Comparison of ENCODE assay signal across 17 cellular contexts in the genomic region with DNA sequence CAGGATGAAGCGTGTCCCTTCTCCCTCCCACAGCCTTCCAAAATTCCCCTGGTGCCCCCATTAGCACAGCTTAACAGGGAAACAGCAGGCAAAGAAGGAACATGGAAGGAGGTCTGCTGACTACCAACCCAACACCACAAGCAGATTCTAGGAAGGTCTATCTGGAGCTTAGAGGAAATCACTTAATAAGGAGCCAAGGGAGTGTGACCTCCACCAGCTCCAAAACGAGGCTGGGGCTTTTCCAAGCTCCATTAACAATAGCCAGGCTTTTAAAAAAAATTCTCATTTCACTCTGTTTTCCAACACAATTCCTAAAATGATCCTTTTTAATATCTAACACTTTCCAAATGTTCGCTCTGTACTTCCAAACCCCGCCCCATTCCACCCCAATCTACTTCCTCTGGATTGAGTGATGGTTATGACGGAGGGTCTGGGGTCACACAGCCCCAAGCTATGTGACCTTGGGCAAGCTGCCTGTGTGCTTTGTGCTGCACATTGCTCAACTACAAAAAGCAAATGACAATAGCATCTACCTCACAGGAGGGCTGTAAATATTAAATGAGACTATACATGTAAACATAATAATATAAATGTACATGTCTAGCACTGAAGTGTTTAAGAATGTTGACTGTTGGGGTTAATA. TPM values are rescaled to one million over a fixed set of nuclear protein-coding genes. Genes with fewer than 3 reads are reported as not detected.
DNase-seq lines count a peak whose midpoint lies in the region; ATAC-seq, FAIRE-seq and TF ChIP-seq lines count a peak whose summit lies in the region.
"Had no signal": no experiment of that assay in that cellular context is flagged by ENCODE, and none has a peak within 500 bp of the region (broad histone marks: within the 10 kb centered on the region; RNA-seq: fewer than 3 reads in every experiment).

No MANE protein-coding gene starts in this region.

- peak; percentile 23 for FAIRE-seq in HepG2 (lab: Jason Lieb, UNC)
- FAIRE-seq: GM18507, GM19239 had no signal

- H3K9me3 Mint-ChIP-seq in activated CD8-positive, alpha-beta T cell treated with anti-CD3 and anti-CD28 coated beads for 36 hours: no peaks in the 10 kb centered on the region
- H3K9me3 Mint-ChIP-seq: stimulated activated naive CD8-positive, alpha-beta T cell treated with anti-CD3 and anti-CD28 coated beads, Interleukin-15, amount 100 ng/mL, for 72 hours had no signal

- H3K9ac ChIP-seq in HepG2 (ENCODE audit: insufficient read depth, low read depth, low read length) (peak overlapping the region; percentile 65), mucosa of stomach (ENCODE audit: low read length) (peak overlapping the region; percentile 3)
- H3K9ac ChIP-seq: parathyroid adenoma had no signal

- peaks cover 96% of the 10 kb centered on the region for H3K4me1 ChIP-seq in HepG2 (ENCODE audit: insufficient read depth, low read length)
- H3K4me1 ChIP-seq in right lobe of liver: no peaks in the 10 kb centered on the region
- H3K4me1 ChIP-seq in mucosa of stomach (ENCODE audit: control insufficient read depth, insufficient read depth, low read length): peaks cover 75% of the 10 kb centered on the region
- H3K4me1 ChIP-seq: SJCRH30 had no signal

- WGBS in HepG2 (ENCODE audit: low lambda C conversion rate): 60% methylated on average over 5 of the region's 5 CpGs
- WGBS in right lobe of liver (ENCODE audit: insufficient coverage, low coverage, low lambda C conversion rate, missing lambda C conversion rate): 63% methylated on average over 5 of the region's 5 CpGs

- peaks cover 7% of the 10 kb centered on the region for H3K36me3 Mint-ChIP-seq in activated CD8-positive, alpha-beta T cell treated with anti-CD3 and anti-CD28 coated beads for 36 hours (ENCODE audit: low read depth)

- CTCF ChIA-PET in HepG2 (lab: Yijun Ruan, JAX; ENCODE audit: low intra/inter-chr PET ratio, low total read pairs): no interaction called here
- CTCF ChIA-PET in activated CD8-positive, alpha-beta T cell treated with anti-CD3 and anti-CD28 coated beads for 36 hours (lab: Charles Lee): interaction anchor here (1.4 to 1.6 kb wide), 5 partner anchors 10 to 73 kb away, joined by 3 to 5 read pairs (median 3); no protein-coding TSS in a partner anchor

- in situ Hi-C loops in HepG2 (cut with HindIII; ENCODE audit: extremely low pct_ligation_motif_present, low pct_unique_long_range_greater_than_20kb): no loop called here

- H3K79me2 ChIP-seq in HepG2 (ENCODE audit: insufficient read depth, low read length): peaks cover 66% of the 10 kb centered on the region

- H3K36me3 ChIP-seq in HepG2 (replicated peaks in 1 of 2; ENCODE audit: control insufficient read depth in 1 of 2, insufficient read depth in 2 of 2, low read length in 2 of 2): peaks cover 5% of the 10 kb centered on the region in 2 experiments; a peak in 3 of 5 replicates
- H3K36me3 ChIP-seq in right lobe of liver: no peaks in the 10 kb centered on the region
- H3K36me3 ChIP-seq in mucosa of stomach (ENCODE audit: control insufficient read depth, insufficient read depth, low read length): no peaks in the 10 kb centered on the region
- H3K36me3 ChIP-seq: SJCRH30 had no signal

- POLR2A ChIA-PET in HepG2 (lab: Yijun Ruan, JAX): interaction anchor here (0.8 to 4.5 kb wide), 7 partner anchors 10 to 571 kb away, joined by 3 to 59 read pairs (median 4); no protein-coding TSS in a partner anchor
- POLR2A ChIA-PET in activated CD8-positive, alpha-beta T cell treated with anti-CD3 and anti-CD28 coated beads for 36 hours (lab: Charles Lee): interaction anchor here (0.6 to 2.0 kb wide), 2 partner anchors 19 to 21 kb away, joined by 3 to 7 read pairs; no protein-coding TSS in a partner anchor

- TF ChIP-seq RAD21 in HepG2 (CRISPR knock-in tag; IDR thresholded peaks at IDR 0.05): no peak

- H3K4me3 ChIP-seq in HepG2 (replicated peaks in 1 of 3; ENCODE audit: insufficient read depth in 1 of 3, low read depth in 2 of 3, low read length in 3 of 3) (peak overlapping the region in 1 of 3 experiments; percentile 4; a peak in 1 of 6 replicates), right lobe of liver (no peak overlapping the region), mucosa of stomach (ENCODE audit: low read length) (no peak overlapping the region)
- H3K4me3 ChIP-seq: SJCRH30 had no signal

- no peaks in the 10 kb centered on the region for H3K9me3 ChIP-seq in HepG2 (ENCODE audit: low read length)
- H3K9me3 ChIP-seq in right lobe of liver: no peaks in the 10 kb centered on the region
- no peaks in the 10 kb centered on the region for H3K9me3 ChIP-seq in mucosa of stomach (ENCODE audit: control insufficient read depth, low read length)
- H3K9me3 ChIP-seq: SJCRH30 had no signal

- intact Hi-C loops in HepG2 (cut with micrococcal nuclease; ENCODE audit: unreplicated experiment) (loop anchor here (5.0 kb wide), 1 partner anchor 55 kb away; no protein-coding TSS in a partner anchor), right lobe of liver (cut with DNase I) (no loop called here)
- intact Hi-C loops in activated CD8-positive, alpha-beta T cell treated with anti-CD3 and anti-CD28 coated beads for 36 hours (cut with micrococcal nuclease): loop anchor here (2.0 kb wide), 2 partner anchors 25 to 55 kb away; a partner anchor contains a TSS

- peak overlapping the region; percentile 86 for H3K27ac Mint-ChIP-seq in activated CD8-positive, alpha-beta T cell treated with anti-CD3 and anti-CD28 coated beads for 36 hours

- ATAC-seq in HepG2 (peak; percentile 21), right lobe of liver (no peak), HG03280 (IDR thresholded peaks at IDR 0.05; ENCODE audit: unreplicated experiment) (no peak)
- ATAC-seq in activated CD8-positive, alpha-beta T cell treated with anti-CD3 and anti-CD28 coated beads for 36 hours: no peak

- H3K27ac ChIP-seq in HepG2 (ENCODE audit: extremely low read length, insufficient read depth, low read length) (peak overlapping the region; percentile 87), right lobe of liver (no peak overlapping the region)
- H3K27ac ChIP-seq: HL-60, parathyroid adenoma, SJCRH30 had no signal

- no peak overlapping the region for H3K4me3 Mint-ChIP-seq in activated CD8-positive, alpha-beta T cell treated with anti-CD3 and anti-CD28 coated beads for 36 hours

- TF ChIP-seq EP300 in HepG2 (IDR thresholded peaks at IDR 0.05; ENCODE audit: low read depth in 2 of 2, low read length in 2 of 2): peak in 1 of 2 experiments; percentile 84; a peak in 2 of 4 replicates
- peak; percentile 64; the same call in 1 of the 2 replicates for TF ChIP-seq EP300 in HepG2 (CRISPR knock-in tag; IDR thresholded peaks at IDR 0.05; ENCODE audit: borderline replicate concordance)

- peak overlapping the region; percentile 72 for H3K4me2 ChIP-seq in HepG2 (ENCODE audit: low read depth, low read length)

- no TSS peak for BruUV-seq in HepG2 (replicated peaks; lab: Mats Ljungman, UMichigan)

- peaks cover 66% of the 10 kb centered on the region for H3K4me1 Mint-ChIP-seq in activated CD8-positive, alpha-beta T cell treated with anti-CD3 and anti-CD28 coated beads for 36 hours (ENCODE audit: low read depth)

- TF ChIP-seq CTCF in HepG2 (CRISPR knock-in tag; IDR thresholded peaks at IDR 0.05) (no peak), right lobe of liver (IDR thresholded peaks at IDR 0.05) (no peak)
- no peak for TF ChIP-seq CTCF in activated CD8-positive, alpha-beta T cell treated with anti-CD3 and anti-CD28 coated beads for 36 hours (IDR thresholded peaks at IDR 0.05)

- no peaks in the 10 kb centered on the region for H3K27me3 Mint-ChIP-seq in activated CD8-positive, alpha-beta T cell treated with anti-CD3 and anti-CD28 coated beads for 36 hours
- H3K27me3 Mint-ChIP-seq: stimulated activated naive CD8-positive, alpha-beta T cell treated with anti-CD3 and anti-CD28 coated beads, Interleukin-15, amount 100 ng/mL, for 72 hours had no signal

- DNase-seq in HepG2 (ENCODE audit: low spot score): peak; percentile 88
- DNase-seq in right lobe of liver: no peak
- no peak for DNase-seq in activated CD8-positive, alpha-beta T cell treated with anti-CD3 and anti-CD28 coated beads for 36 hours
- no peak for DNase-seq in NCI-H1417 (lab: John Stamatoyannopoulos, UW)
- DNase-seq in activated CD4-positive, CD25-positive, alpha-beta regulatory T cell (lab: John Stamatoyannopoulos, UW): no peak
- DNase-seq: aorta; cortex of kidney; KG1; SJCRH30; stimulated activated CD4-positive, alpha-beta T cell treated with anti-CD3 and anti-CD28 coated beads, Interleukin-12 subunit alpha, Interleukin-12 subunit beta, amount 100 ng/mL, for 4 hours had no signal

- TF ChIP-seq POLR2A in HepG2 (IDR thresholded peaks at IDR 0.05; ENCODE audit: insufficient read depth in 1 of 2, low read depth in 2 of 2, low read length in 2 of 2): no peak
- TF ChIP-seq POLR2A in right lobe of liver (IDR thresholded peaks at IDR 0.05): no peak

- no peak overlapping the region for H2AFZ ChIP-seq in HepG2 (ENCODE audit: low read length)
- H2AFZ ChIP-seq: parathyroid adenoma had no signal

- H4K20me1 ChIP-seq in HepG2 (ENCODE audit: insufficient read depth, low read length): no peaks in the 10 kb centered on the region

- H3K27me3 ChIP-seq in HepG2 (ENCODE audit: control insufficient read depth in 1 of 2, insufficient read depth in 2 of 2, low read length in 2 of 2) (no peaks in the 10 kb centered on the region), right lobe of liver (no peaks in the 10 kb centered on the region), mucosa of stomach (ENCODE audit: control insufficient read depth, insufficient read depth, low read length) (no peaks in the 10 kb centered on the region)
- H3K27me3 ChIP-seq: SJCRH30 had no signal

RNA-seq across cellular contexts. Expression of a gene that starts 55.1 kb away (rescaled TPM):
- 27.3 and 27.5 TPM in 2 replicates for total RNA-seq in HepG2 (2016; rRNA removed; fragmentation: Illumina TruSeq; extraction: Trizol)
- total RNA-seq in HepG2 (2016; cell fraction: cytosol; rRNA removed; fragmentation: Illumina TruSeq; extraction: Trizol; ENCODE audit: low read depth): 38.8 and 42.4 TPM in 2 replicates
- 26.6 and 28.7 TPM in 2 replicates for total RNA-seq in HepG2 (2016; cell fraction: insoluble cytoplasmic fraction; rRNA removed; fragmentation: Illumina TruSeq; extraction: Trizol)
- 34.3 and 39.4 TPM in 2 replicates for total RNA-seq in HepG2 (2016; cell fraction: membrane; rRNA removed; fragmentation: Illumina TruSeq; extraction: Trizol)
- 28.1 and 30.8 TPM in 2 replicates for total RNA-seq in HepG2 (2016; cell fraction: nucleus; rRNA removed; fragmentation: Illumina TruSeq; extraction: Trizol)
- polyA plus RNA-seq in HepG2 (2011; rRNA removed): 34.7 and 38.4 TPM in 2 replicates
- 19.6 and 35.4 TPM in 2 replicates for polyA plus RNA-seq in HepG2 (2011; cell fraction: cytosol; rRNA removed)
- 15.4 and 20.0 TPM in 2 replicates for polyA plus RNA-seq in HepG2 (2011; cell fraction: nucleus; rRNA removed)
- 37.9 and 40.1 TPM in 2 replicates for polyA plus RNA-seq in HepG2 (2012)
- 23.2 and 23.9 TPM in 2 replicates for polyA plus RNA-seq in HepG2 (2016; cell fraction: cytosol; fragmentation: Illumina TruSeq; extraction: Trizol; ENCODE audit: low read depth)
- 39.3 and 39.7 TPM in 2 replicates for polyA plus RNA-seq in HepG2 (2016; cell fraction: insoluble cytoplasmic fraction; fragmentation: Illumina TruSeq; extraction: Trizol; ENCODE audit: low read depth)
- polyA plus RNA-seq in HepG2 (2016; cell fraction: membrane; fragmentation: Illumina TruSeq; extraction: Trizol; ENCODE audit: low read depth): 33.8 and 36.7 TPM in 2 replicates
- 24.8 and 27.7 TPM in 2 replicates for polyA plus RNA-seq in HepG2 (2016; cell fraction: nucleus; fragmentation: Illumina TruSeq; extraction: Trizol; ENCODE audit: insufficient read depth, low read depth)
- 2.6 and 29.6 TPM in 2 replicates for polyA minus RNA-seq in HepG2 (2011; rRNA and poly(A)+ RNA removed; ENCODE audit: low replicate concordance)
- 29.1 and 30.6 TPM in 2 replicates for polyA minus RNA-seq in HepG2 (2011; cell fraction: cytosol; rRNA and poly(A)+ RNA removed)
- 93.1 and 93.4 TPM in 2 replicates for polyA minus RNA-seq in HepG2 (2011; cell fraction: nucleus; rRNA and poly(A)+ RNA removed)
- 1 to 10 TPM in 1 of 6 experiments, under 1 TPM in 5; 0.29 to 1.2 (median 0.60) TPM for total RNA-seq in right lobe of liver
- 10 to 100 TPM; 32.8 to 33.9 TPM for total RNA-seq in activated CD8-positive, alpha-beta T cell treated with anti-CD3 and anti-CD28 coated beads for 36 hours

Comparison
In these comparisons a context has a peak if more than half of its experiments do, and no peak if none do; other contexts are left out.
1. RNA of a gene that starts 55.1 kb away (total RNA-seq): 32.8 to 33.9 TPM in activated CD8-positive, alpha-beta T cell treated with anti-CD3 and anti-CD28 coated beads for 36 hours and 26.6 to 42.4 TPM in HepG2; 0.29 to 1.2 TPM in right lobe of liver; every median in the first group is over 10 times any median in the second.
2. intact Hi-C loops: an anchor here in HepG2 (5.0 kb wide) and activated CD8-positive, alpha-beta T cell treated with anti-CD3 and anti-CD28 coated beads for 36 hours (2.0 kb wide); none called in right lobe of liver.